ENCODE assay signal across 29 cellular contexts in the genomic region with DNA sequence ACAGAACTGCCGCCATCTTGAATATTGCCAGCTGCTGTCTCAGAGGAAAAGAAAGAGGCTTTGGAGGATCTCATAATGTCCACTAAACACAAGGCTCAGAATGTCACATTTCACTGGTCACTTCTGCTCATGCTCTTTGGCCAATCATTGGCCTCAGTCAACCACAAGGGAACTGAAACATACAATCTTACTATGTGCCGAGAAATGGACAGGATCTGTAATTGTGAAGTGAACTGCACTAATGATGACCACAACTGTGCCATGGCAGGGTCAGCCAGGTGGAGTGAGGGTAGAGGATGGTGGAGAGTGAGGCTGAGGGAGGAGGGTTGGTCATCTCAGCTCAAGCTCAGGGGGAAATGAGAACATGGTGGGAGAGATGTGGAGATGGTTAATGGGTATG. TPM values are rescaled to one million over a fixed set of nuclear protein-coding genes. Genes with fewer than 3 reads are reported as not detected.
"Had no signal": no experiment of that assay in that cellular context is flagged by ENCODE, and none has a peak within 500 bp of the region (broad histone marks: within the 10 kb centered on the region; RNA-seq: fewer than 3 reads in every experiment).

No MANE protein-coding gene starts in this region.

- H3K4me2 ChIP-seq: hepatocyte had no signal

- H3K27ac ChIP-seq: ascending aorta, cardiac muscle cell, coronary artery, gastrocnemius medialis, hepatocyte, left ventricle myocardium inferior, right atrium auricular region, testis had no signal

- ATAC-seq: gastrocnemius medialis; natural killer cell treated with Interleukin-12 subunit alpha and Interleukin-12 subunit beta and Interleukin-15 and Interleukin-18, amount 100 ng/mL, for 72 hours had no signal

- H3K4me3 ChIP-seq: ascending aorta, cardiac muscle cell, coronary artery, dorsolateral prefrontal cortex, gastrocnemius medialis, hepatocyte, left ventricle myocardium inferior, lung, right atrium auricular region, testis, transverse colon had no signal

- H3K27me3 ChIP-seq: ascending aorta, cardiac muscle cell, gastrocnemius medialis, hepatocyte, right atrium auricular region, testis, transverse colon had no signal

- H3K4me1 ChIP-seq: ascending aorta, left ventricle myocardium inferior, right atrium auricular region, testis, transverse colon had no signal

- H3K9me3 ChIP-seq: ascending aorta, gastrocnemius medialis, left ventricle myocardium inferior, right atrium auricular region, testis, transverse colon had no signal

- DNase-seq: activated CD4-positive, alpha-beta memory T cell treated with anti-CD3 and anti-CD28 coated beads for 36 hours; activated CD4-positive, alpha-beta T cell treated with anti-CD3 and anti-CD28 coated beads, Interleukin-2, amount 10 ng/mL, durations not matched to agents 24 days and 14 days; activated CD4-positive, CD25-positive, alpha-beta regulatory T cell treated with anti-CD3 and anti-CD28 coated beads, Interleukin-2, amount 50 U/mL, for 72 hours; activated CD8-positive, alpha-beta memory T cell treated with anti-CD3 and anti-CD28 coated beads, Interleukin-2, amount 50 U/mL, for 4 hours; activated gamma-delta T cell; activated naive CD4-positive, alpha-beta T cell treated with anti-CD3 and anti-CD28 coated beads, Interleukin-2, amount 10 ng/mL, durations not matched to agents 7 days and 5 days; activated naive CD8-positive, alpha-beta T cell treated with anti-CD3 and anti-CD28 coated beads, Interleukin-2, amount 10 ng/mL, durations not matched to agents 7 days and 5 days; activated T-cell treated with anti-CD3 and anti-CD28 coated beads, Interleukin-2, amount 50 U/mL, for 1 hour; dorsolateral prefrontal cortex; effector memory CD4-positive, alpha-beta T cell; gastrocnemius medialis; islet precursor cell; left ventricle myocardium inferior; mesendoderm; stimulated activated CD4-positive, alpha-beta T cell treated with anti-CD3 and anti-CD28 coated beads, Interleukin-15, amount 100 ng/mL, for 24 hours; stimulated activated naive CD4-positive, alpha-beta T cell treated with Interleukin-2 at 50 U/mL for 16 hours; testis; transverse colon had no signal

- H3K79me2 ChIP-seq: hepatocyte had no signal

- H3K36me3 ChIP-seq: ascending aorta, cardiac muscle cell, gastrocnemius medialis, left ventricle myocardium inferior, right atrium auricular region, transverse colon had no signal

- H2AFZ ChIP-seq: hepatocyte had no signal

RNA-seq across cellular contexts. Expression of gene GDNF, which starts 32.8 kb away (rescaled TPM):
- total RNA-seq: activated CD4-positive, alpha-beta memory T cell treated with anti-CD3 and anti-CD28 coated beads for 36 hours; activated CD8-positive, alpha-beta memory T cell treated with anti-CD3 and anti-CD28 coated beads for 36 hours; activated naive CD8-positive, alpha-beta T cell treated with anti-CD3 and anti-CD28 coated beads, Interleukin-2, amount 10 ng/mL, durations not matched to agents 7 days and 5 days; ascending aorta; cardiac muscle cell; cerebellum; lung; mononuclear cell; natural killer cell treated with Interleukin-12 subunit alpha and Interleukin-12 subunit beta and Interleukin-15 and Interleukin-18, amount 100 ng/mL, for 72 hours; pulmonary artery endothelial cell had no signal
